Comparison of ENCODE assay signal across 8 cellular contexts in genomic region chr14:22836301-22837058, GRCh38. TPM values are rescaled to one million over a fixed set of nuclear protein-coding genes. Genes with fewer than 3 reads are reported as not detected.
DNase-seq lines count a peak whose midpoint lies in the region; TF ChIP-seq lines count a peak whose summit lies in the region.

MMP14 (plus strand) TSS chr14:22836585; CDS start chr14:22836818, 233 bp downstream.

- peak; percentile 73 for TF ChIP-seq POLR2A in ovary (IDR thresholded peaks at IDR 0.05)

- TF ChIP-seq CTCF in A673 (conservative IDR thresholded peaks at IDR 0.05; ENCODE audit: low read depth, low read length) (peak; percentile 38), HFF-Myc (IDR thresholded peaks at IDR 0.05; ENCODE audit: low read depth, low read length, missing control alignments) (peak; percentile 61), cardiac muscle cell (IDR thresholded peaks at IDR 0.05; ENCODE audit: low read depth, low read length) (peak; percentile 67), ovary (IDR thresholded peaks at IDR 0.05) (peak in 2 of 3 donors; percentile 41 to 55)

- CTCF ChIA-PET in A673 (lab: Charles Lee) = interaction anchor here (0.6 to 1.9 kb wide), 3 partner anchors 14 to 53 kb away, joined by 3 to 8 read pairs (median 5); no protein-coding TSS in a partner anchor

- intact Hi-C loops in A673 (cut with micrococcal nuclease; ENCODE audit: unreplicated experiment) (no loop called here), ovary (cut with DNase I) (loop anchor here in 3 of 4 donors (2.0 to 10.0 kb wide), 2 partner anchors 16 to 252 kb away; partner anchors contain the start of gene DAD1 (in 1 of the 3))

- peaks cover 20% of the 10 kb centered on the region for H3K4me1 ChIP-seq in A673 (ENCODE audit: insufficient read depth, low read length, poor library complexity, severe bottlenecking)
- peaks cover 30% of the 10 kb centered on the region for H3K4me1 ChIP-seq in adipocyte (ENCODE audit: control insufficient read depth, insufficient read depth, low read length)
- peaks cover 11% of the 10 kb centered on the region for H3K4me1 ChIP-seq in cardiac muscle cell (ENCODE audit: low read depth)
- peaks cover 8% of the 10 kb centered on the region for H3K4me1 ChIP-seq in ovary (ENCODE audit: insufficient read depth)

- no peaks in the 10 kb centered on the region for H3K9me3 ChIP-seq in A673 (ENCODE audit: low read depth, low read length, poor library complexity, severe bottlenecking)
- H3K9me3 ChIP-seq in adipocyte (ENCODE audit: control insufficient read depth, low read length) = no peaks in the 10 kb centered on the region
- H3K9me3 ChIP-seq in cardiac muscle cell (ENCODE audit: low read depth) = no peaks in the 10 kb centered on the region
- H3K9me3 ChIP-seq in ovary = no peaks in the 10 kb centered on the region

- H3K36me3 ChIP-seq in A673 (ENCODE audit: insufficient read depth, low read length, poor library complexity, severe bottlenecking) (peaks cover 24% of the 10 kb centered on the region), adipocyte (ENCODE audit: control insufficient read depth, insufficient read depth, low read length, severe bottlenecking) (peaks cover 20% of the 10 kb centered on the region), cardiac muscle cell (peaks cover 12% of the 10 kb centered on the region), ovary (no peaks in the 10 kb centered on the region)

- peak within 1 kb of the TSS; percentile 89 for H3K27ac ChIP-seq in A673 (ENCODE audit: low read depth, low read length, poor library complexity, severe bottlenecking)
- H3K27ac ChIP-seq in cardiac muscle cell = no peak within 1 kb of the TSS
- peak within 1 kb of the TSS; percentile 74 to 96 for H3K27ac ChIP-seq in ovary

- BruUV-seq in A673 (replicated peaks; lab: Mats Ljungman, UMichigan) = TSS peak; percentile 65

- H3K9ac ChIP-seq in adipocyte (ENCODE audit: low read length) = peak within 1 kb of the TSS; percentile 100

- WGBS in ovary, 3 donors = 1% methylated on average over 44 of the region's 44 CpGs

- H3K27me3 ChIP-seq in A673 (replicated peaks; ENCODE audit: insufficient read depth, low read depth, low read length, poor library complexity) (no peaks in the 10 kb centered on the region), adipocyte (replicated peaks; ENCODE audit: control insufficient read depth, insufficient read depth, low read length) (no peaks in the 10 kb centered on the region), cardiac muscle cell (no peaks in the 10 kb centered on the region), ovary (no peaks in the 10 kb centered on the region)

- no peak for TF ChIP-seq EP300 in ovary (IDR thresholded peaks at IDR 0.05)

- POLR2A ChIA-PET in A673 (lab: Charles Lee; ENCODE audit: low non-redundant PET) = interaction anchor here (0.6 kb wide), 1 partner anchor 70 kb away, joined by 3 read pairs; no protein-coding TSS in a partner anchor

- peak within 1 kb of the TSS; percentile 79 for H3K4me3 ChIP-seq in A673 (ENCODE audit: low read depth, low read length, poor library complexity, severe bottlenecking)
- H3K4me3 ChIP-seq in HFF-Myc (replicated peaks; ENCODE audit: low read depth, low read length) = peak within 1 kb of the TSS; percentile 85
- H3K4me3 ChIP-seq in adipocyte (ENCODE audit: low read length) = peak within 1 kb of the TSS; percentile 97
- peak within 1 kb of the TSS; percentile 60 for H3K4me3 ChIP-seq in cardiac muscle cell
- peak within 1 kb of the TSS; percentile 96 for H3K4me3 ChIP-seq in ovary

- DNase-seq in A673 (ENCODE audit: low spot score) = peak; percentile 83
- no peak for DNase-seq in HFF-Myc (ENCODE audit: extremely low read depth, low read depth)
- peak; percentile 95 for DNase-seq in adipocyte (ENCODE audit: low read depth)
- peak in 1 of 2 donors; percentile 95 for DNase-seq in cardiac muscle cell (ENCODE audit: low read depth in 1 of 2, low spot score in 1 of 2)
- peak; percentile 80 to 86 (median 85) for DNase-seq in ovary
- no peak for DNase-seq in NCI-H526 (lab: John Stamatoyannopoulos, UW)
- DNase-seq in cerebellar nuclear complex (lab: John Stamatoyannopoulos, UW) = no peak
- DNase-seq in NCI-H1436 (lab: John Stamatoyannopoulos, UW) = no peak

RNA-seq across cellular contexts. Expression of gene MMP14, which starts in this region (rescaled TPM):
- total RNA-seq in A673 (2021) (91.3 and 110 TPM in 2 replicates), cardiac muscle cell (24.6 and 48.1 TPM in 2 replicates), ovary (100 to 1,000 TPM in 4 of 7 donors, 10 to 100 TPM in 3; 70.0 to 267 (median 174) TPM)
- polyA plus RNA-seq in cardiac muscle cell (1.8 and 6.3 TPM in 2 replicates), ovary (100 to 1,000 TPM in 1 of 2 donors, 10 to 100 TPM in 1; 90.2 to 156 TPM)

Comparison
In these comparisons a context has a peak if more than half of its experiments do, and no peak if none do; other contexts are left out.
1. RNA of gene MMP14 (polyA plus RNA-seq): 90.2 to 156 TPM in ovary; 1.8 to 6.3 TPM in cardiac muscle cell; every median in the first group is over 10 times any median in the second.
2. DNase-seq: peak in A673 (single experiment), adipocyte (single experiment) and ovary (5 of 5); none in HFF-Myc (single experiment), NCI-H526 (0 of 2), cerebellar nuclear complex (0 of 2) and NCI-H1436 (single experiment).
3. Peak in every context shown above with its lines, with median percentiles within 50 percentile points of each other: H3K4me3 ChIP-seq and CTCF ChIP-seq.